ENCODE assay signal across 1 cellular context in genomic region chr13:114027826-114028225, GRCh38.
TF ChIP-seq lines count a peak whose summit lies in the region.

No MANE protein-coding gene starts in this region.

TF ChIP-seq in endothelial cell of umbilical vein, 7 proteins besides CTCF, POLR2A, EP300 and RAD21:
- TF ChIP-seq POLR2AphosphoS5 (IDR thresholded peaks at IDR 0.05; ENCODE audit: insufficient read depth, low read depth, low read length) (no peak), MYC (IDR thresholded peaks at IDR 0.05; ENCODE audit: low read depth, low read length) (no peak), MAX (IDR thresholded peaks at IDR 0.05; ENCODE audit: insufficient read depth, insufficient read length) (no peak), GATA2 (IDR thresholded peaks at IDR 0.05; ENCODE audit: insufficient read depth, insufficient read length, low read depth, low read length) (no peak), FOS (IDR thresholded peaks at IDR 0.05; ENCODE audit: borderline replicate concordance, insufficient read depth, low read length) (no peak), EZH2 (IDR thresholded peaks at IDR 0.05; ENCODE audit: borderline replicate concordance, low read depth, low read length, severe bottlenecking) (no peak), JUN (IDR thresholded peaks at IDR 0.05; ENCODE audit: borderline replicate concordance, insufficient read depth, insufficient read length, low read depth) (no peak)
